Comparison of ENCODE assay signal across 25 cellular contexts in genomic region chr21:27580276-27580675, GRCh38.
DNase-seq lines count a peak whose midpoint lies in the region; ATAC-seq and TF ChIP-seq lines count a peak whose summit lies in the region.
"Had no signal": no experiment of that assay in that cellular context is flagged by ENCODE, and none has a peak within 500 bp of the region (broad histone marks: within the 10 kb centered on the region; RNA-seq: fewer than 3 reads in every experiment).

No MANE protein-coding gene starts in this region.

- H3K27ac ChIP-seq in KMS-11 = no peak overlapping the region
- H3K27ac ChIP-seq: ovary, stomach, transverse colon had no signal

- H3K4me2 ChIP-seq in KMS-11 = 0 out of 2 replicates have a peak overlapping the region, but pooled peaks have one; percentile 1

- H3K4me3 ChIP-seq in KMS-11 (IDR thresholded peaks at IDR 0.05; ENCODE audit: insufficient read depth, low read depth, low read length) (no peak overlapping the region), astrocyte of the spinal cord (ENCODE audit: low read depth, low read length) (no peak overlapping the region), foreskin fibroblast (ENCODE audit: low read depth in 1 of 2, low read length in 2 of 2) (no peak overlapping the region)
- H3K4me3 ChIP-seq: ovary, stomach, transverse colon had no signal

- ATAC-seq in HG02763 (IDR thresholded peaks at IDR 0.05; ENCODE audit: unreplicated experiment) = no peak
- ATAC-seq: CD8-positive, alpha-beta T cell; left lobe of liver; natural killer cell had no signal

- H3K9ac ChIP-seq in KMS-11 = no peak overlapping the region

- DNase-seq in astrocyte of the spinal cord (ENCODE audit: low read depth, low spot score) (peak; percentile 50), foreskin fibroblast (peak; percentile 48 to 73), stromal cell of bone marrow (ENCODE audit: low read depth) (peak; percentile 60), KG1 (lab: John Stamatoyannopoulos, UW) (no peak), COR-L47 (lab: John Stamatoyannopoulos, UW) (no peak)
- DNase-seq: activated CD4-positive, alpha-beta T cell treated with anti-CD3 and anti-CD28 coated beads for 4 hours; activated naive CD4-positive, alpha-beta T cell treated with anti-CD3 and anti-CD28 coated beads for 36 hours; activated T-cell treated with anti-CD3 and anti-CD28 coated beads, Interleukin-2, amount 50 U/mL, for 48 hours; AML-193; amygdala; CD8-positive, alpha-beta T cell; DMS153; erythroblast; head of caudate nucleus; natural killer cell; NCI-H2029 treated with DMSO at 0.1 percent for 48 hours; OCI-M1; ovary; SIG-M5; stimulated activated CD4-positive, alpha-beta T cell treated with anti-CD3 and anti-CD28 coated beads, Interleukin-12 subunit alpha, Interleukin-12 subunit beta, amount 100 ng/mL, for 4 hours; stomach; transverse colon had no signal

- TF ChIP-seq CTCF in KMS-11 (conservative IDR thresholded peaks at IDR 0.05; ENCODE audit: low read depth, low read length) (no peak), astrocyte of the spinal cord (IDR thresholded peaks at IDR 0.05; ENCODE audit: low read depth, low read length) (no peak), foreskin fibroblast (IDR thresholded peaks at IDR 0.05; ENCODE audit: low read depth, low read length) (no peak)

- no peaks in the 10 kb centered on the region; the same call in 1 of the 2 replicates for H3K27me3 ChIP-seq in KMS-11 (ENCODE audit: insufficient read depth, low read depth)
- H3K27me3 ChIP-seq: ovary, stomach, transverse colon had no signal

- H3K36me3 ChIP-seq in KMS-11 (ENCODE audit: insufficient read depth) = no peaks in the 10 kb centered on the region
- H3K36me3 ChIP-seq: ovary, stomach, transverse colon had no signal

- H3K4me1 ChIP-seq in KMS-11 (ENCODE audit: low read depth, poor library complexity, severe bottlenecking) = peaks cover 18% of the 10 kb centered on the region
- H3K4me1 ChIP-seq: stomach, transverse colon had no signal

- in situ Hi-C loops in astrocyte of the spinal cord (cut with HindIII; ENCODE audit: low sequenced_read_pairs) = no loop called here

- H2AFZ ChIP-seq in KMS-11 (ENCODE audit: low read depth) = no peak overlapping the region

- H4K20me1 ChIP-seq in KMS-11 (ENCODE audit: insufficient read depth) = no peaks in the 10 kb centered on the region

- H3K79me2 ChIP-seq in KMS-11 (ENCODE audit: insufficient read depth, low read depth) = no peaks in the 10 kb centered on the region

Comparison
In these comparisons a context has a peak if more than half of its experiments do, and no peak if none do; other contexts are left out.
1. DNase-seq: peak in astrocyte of the spinal cord (single experiment), foreskin fibroblast (2 of 2) and stromal cell of bone marrow (single experiment); none in KG1 (single experiment) and COR-L47 (single experiment).